Comparison of ENCODE assay signal across 10 cellular contexts in genomic region chr6:77292564-77293546, GRCh38.
DNase-seq lines count a peak whose midpoint lies in the region; ATAC-seq and TF ChIP-seq lines count a peak whose summit lies in the region.
"Had no signal": no experiment of that assay in that cellular context is flagged by ENCODE, and none has a peak within 500 bp of the region (broad histone marks: within the 10 kb centered on the region; RNA-seq: fewer than 3 reads in every experiment).

No MANE protein-coding gene starts in this region.

- no peak overlapping the region for H2AK5ac ChIP-seq in trophoblast cell (ENCODE audit: low read length)

- H3K4me1 ChIP-seq in SJCRH30 (peaks cover 12% of the 10 kb centered on the region; the same call in 1 of the 2 replicates), trophoblast cell (ENCODE audit: control insufficient read depth in 1 of 2, insufficient read depth in 2 of 2, low read length in 2 of 2) (peaks cover 0 to 4% of the 10 kb centered on the region in 2 experiments)
- H3K4me1 ChIP-seq: colonic mucosa had no signal

- no peak overlapping the region for H2BK5ac ChIP-seq in trophoblast cell (ENCODE audit: low read depth, low read length, poor library complexity)

- no peak overlapping the region for H4K8ac ChIP-seq in trophoblast cell (ENCODE audit: low read depth, low read length)

- TF ChIP-seq CTCF in epithelial cell of proximal tubule (conservative IDR thresholded peaks at IDR 0.05; ENCODE audit: low read depth, low read length): no peak

- H3K27me3 ChIP-seq in SJCRH30 (no peaks in the 10 kb centered on the region), trophoblast cell (ENCODE audit: insufficient read depth, low read length) (no peaks in the 10 kb centered on the region)
- H3K27me3 ChIP-seq: colonic mucosa had no signal

- DNase-seq in ELR (ENCODE audit: low read depth): peak; percentile 92
- peak in 1 of 2 experiments; percentile 2 for DNase-seq in SJCRH30
- DNase-seq in epithelial cell of proximal tubule (ENCODE audit: low read depth): peak; percentile 27
- peak; percentile 2 to 69 for DNase-seq in trophoblast cell
- DNase-seq in SK-N-DZ (ENCODE audit: low spot score): no peak
- no peak for DNase-seq in cortex of kidney (lab: John Stamatoyannopoulos, UW)
- DNase-seq: colonic mucosa, DMS53 had no signal

- H3K36me3 ChIP-seq in SJCRH30 (no peaks in the 10 kb centered on the region), trophoblast cell (ENCODE audit: control insufficient read depth in 1 of 2, insufficient read depth in 2 of 2, low read length in 2 of 2) (no peaks in the 10 kb centered on the region)
- H3K36me3 ChIP-seq: colonic mucosa had no signal

- no peaks in the 10 kb centered on the region for H3K79me2 ChIP-seq in trophoblast cell (ENCODE audit: control insufficient read depth, insufficient read depth, low read length, poor library complexity)

- H3K14ac ChIP-seq in trophoblast cell (ENCODE audit: low read length): no peak overlapping the region

- no peak overlapping the region for H2AFZ ChIP-seq in trophoblast cell (ENCODE audit: insufficient read depth, low read length, poor library complexity)

- no peak overlapping the region for H3K9ac ChIP-seq in trophoblast cell (ENCODE audit: low read length)

- no peaks in the 10 kb centered on the region for H3K79me1 ChIP-seq in trophoblast cell (ENCODE audit: low read length)

- no peak overlapping the region for H3K18ac ChIP-seq in trophoblast cell (ENCODE audit: low read length)

- H4K91ac ChIP-seq in trophoblast cell (ENCODE audit: low read depth, low read length): no peak overlapping the region

- no peak overlapping the region for H3K23ac ChIP-seq in trophoblast cell (ENCODE audit: low read length)

- H2BK12ac ChIP-seq in trophoblast cell (ENCODE audit: low read length): no peak overlapping the region

- H3K4ac ChIP-seq in trophoblast cell (ENCODE audit: low read depth, low read length): no peak overlapping the region

- peak overlapping the region; percentile 10; the same call in 1 of the 2 replicates for H3K27ac ChIP-seq in SJCRH30
- peak overlapping the region; percentile 69 for H3K27ac ChIP-seq in trophoblast cell (ENCODE audit: low read depth, low read length)
- H3K27ac ChIP-seq: colonic mucosa had no signal

- H2BK120ac ChIP-seq in trophoblast cell (ENCODE audit: insufficient read depth, low read length, poor library complexity): no peak overlapping the region

- H3K4me3 ChIP-seq in SJCRH30 (no peak overlapping the region), epithelial cell of proximal tubule (ENCODE audit: low read depth, low read length) (no peak overlapping the region), trophoblast cell (ENCODE audit: low read depth, low read length) (no peak overlapping the region)
- H3K4me3 ChIP-seq: colonic mucosa had no signal

- ATAC-seq in GM18861 (IDR thresholded peaks at IDR 0.05; ENCODE audit: unreplicated experiment) (no peak), HG03439 (IDR thresholded peaks at IDR 0.05; ENCODE audit: unreplicated experiment) (no peak)

- no CpG with 5 or more reads among the region's 7 CpGs for WGBS in trophoblast cell (ENCODE audit: extremely low coverage, insufficient coverage, insufficient read length)

- H3K4me2 ChIP-seq in trophoblast cell (ENCODE audit: low read length): peak overlapping the region; percentile 39

- H3K9me3 ChIP-seq in SJCRH30 (replicated peaks) (no peaks in the 10 kb centered on the region), trophoblast cell (ENCODE audit: insufficient read depth, low read depth, low read length) (no peaks in the 10 kb centered on the region)
- H3K9me3 ChIP-seq: colonic mucosa had no signal

- H4K12ac ChIP-seq in trophoblast cell (ENCODE audit: low read depth, low read length): no peak overlapping the region

Comparison
In these comparisons a context has a peak if more than half of its experiments do, and no peak if none do; other contexts are left out.
1. DNase-seq: peak in ELR (single experiment), epithelial cell of proximal tubule (single experiment) and trophoblast cell (2 of 2); none in SK-N-DZ (single experiment) and cortex of kidney (single experiment).